Comparison of ENCODE assay signal across 27 cellular contexts in the genomic region with DNA sequence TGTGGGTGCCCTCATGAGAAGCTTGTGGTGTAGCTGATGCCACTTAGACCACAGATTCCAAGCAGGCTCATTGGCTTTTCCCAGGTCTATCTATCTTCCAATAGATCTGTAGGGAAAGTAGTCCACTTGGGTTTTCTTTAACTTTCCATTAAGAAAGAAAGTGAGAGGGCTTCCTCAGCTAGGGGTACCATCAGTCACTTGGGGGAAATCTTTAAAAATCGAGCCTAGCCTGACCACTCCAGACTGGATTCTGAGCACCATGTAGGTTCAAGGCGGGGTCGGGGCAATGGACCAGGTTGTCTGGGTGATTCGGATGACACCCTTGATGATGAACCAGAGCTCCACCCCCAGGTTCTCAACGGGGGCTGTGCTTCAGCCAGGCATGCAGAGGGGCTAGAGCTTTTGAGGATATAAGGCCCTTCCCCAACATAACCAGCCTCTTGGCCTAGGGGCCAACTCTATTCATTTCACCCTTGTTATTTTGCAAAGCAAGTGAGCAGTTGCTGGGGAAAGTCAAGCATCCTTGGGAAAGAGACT. TPM values are rescaled to one million over a fixed set of nuclear protein-coding genes. Genes with fewer than 3 reads are reported as not detected.
DNase-seq lines count a peak whose midpoint lies in the region; ATAC-seq and TF ChIP-seq lines count a peak whose summit lies in the region.
"Had no signal": no experiment of that assay in that cellular context is flagged by ENCODE, and none has a peak within 500 bp of the region (broad histone marks: within the 10 kb centered on the region; RNA-seq: fewer than 3 reads in every experiment).

No MANE protein-coding gene starts in this region.

- peaks cover 39% of the 10 kb centered on the region for H3K4me1 Mint-ChIP-seq in activated naive CD8-positive, alpha-beta T cell treated with anti-CD3 and anti-CD28 coated beads, Interleukin-2, amount 10 ng/mL, durations not matched to agents 7 days and 5 days
- H3K4me1 Mint-ChIP-seq in activated naive CD8-positive, alpha-beta T cell treated with anti-CD3 and anti-CD28 coated beads, Interleukin-2, amount 50 U/mL, for 24 hours: peaks cover 44% of the 10 kb centered on the region
- H3K4me1 Mint-ChIP-seq in memory B cell: peaks cover 18% of the 10 kb centered on the region

- no peaks in the 10 kb centered on the region for H3K9me3 Mint-ChIP-seq in activated naive CD8-positive, alpha-beta T cell treated with anti-CD3 and anti-CD28 coated beads, Interleukin-2, amount 10 ng/mL, durations not matched to agents 7 days and 5 days
- no peaks in the 10 kb centered on the region for H3K9me3 Mint-ChIP-seq in activated naive CD8-positive, alpha-beta T cell treated with anti-CD3 and anti-CD28 coated beads, Interleukin-2, amount 50 U/mL, for 24 hours
- H3K9me3 Mint-ChIP-seq in memory B cell: no peaks in the 10 kb centered on the region
- H3K9me3 Mint-ChIP-seq: activated naive CD4-positive, alpha-beta T cell treated with anti-CD3 and anti-CD28 coated beads for 36 hours; IgD-negative memory B cell had no signal

- H3K9me3 ChIP-seq in ascending aorta (no peaks in the 10 kb centered on the region), tibial nerve (no peaks in the 10 kb centered on the region), stomach (no peaks in the 10 kb centered on the region)
- H3K9me3 ChIP-seq: BE2C, Caco-2, ovary had no signal

- no peak for DNase-seq in activated naive CD8-positive, alpha-beta T cell treated with anti-CD3 and anti-CD28 coated beads, Interleukin-2, amount 10 ng/mL, durations not matched to agents 7 days and 5 days
- DNase-seq in activated naive CD8-positive, alpha-beta T cell treated with anti-CD3 and anti-CD28 coated beads, Interleukin-2, amount 50 U/mL, for 24 hours: no peak
- DNase-seq in ascending aorta (ENCODE audit: low spot score in 2 of 2): peak in 1 of 2 donors; percentile 63
- no peak for DNase-seq in memory B cell (ENCODE audit: low spot score in 2 of 2)
- DNase-seq in tibial nerve (ENCODE audit: low spot score in 2 of 2): peak in 1 of 2 donors; percentile 6
- no peak for DNase-seq in stomach
- no peak for DNase-seq in NCI-H2196 (lab: John Stamatoyannopoulos, UW; ENCODE audit: unreplicated experiment)
- DNase-seq: 8988T; activated CD4-positive, alpha-beta T cell treated with anti-CD3 and anti-CD28 coated beads for 1 hour; activated naive CD4-positive, alpha-beta T cell treated with anti-CD3 and anti-CD28 coated beads for 36 hours; activated T-cell treated with anti-CD3 and anti-CD28 coated beads, Interleukin-2, amount 50 U/mL, for 48 hours; BE2C; Caco-2; effector memory CD4-positive, alpha-beta T cell; kidney glomerular epithelial cell; NCI-H1105 treated with DMSO at 0.1 percent for 48 hours; NCI-H2081; NCI-H446; PC-3; SIG-M5; stimulated activated CD8-positive, alpha-beta memory T cell treated with anti-CD3 and anti-CD28 coated beads, Interleukin-4, amount 100 ng/mL, for 48 hours; substantia nigra; T-helper 1 cell had no signal

- H3K27ac ChIP-seq in ascending aorta (peak overlapping the region; percentile 77 to 87), tibial nerve (peak overlapping the region in 3 of 4 donors; percentile 21 to 82 (median 65)), stomach (no peak overlapping the region)

- H3K27me3 ChIP-seq in ascending aorta: no peaks in the 10 kb centered on the region
- H3K27me3 ChIP-seq in tibial nerve: no peaks in the 10 kb centered on the region
- H3K27me3 ChIP-seq in stomach: no peaks in the 10 kb centered on the region
- H3K27me3 ChIP-seq: BE2C, ovary had no signal

- no peak overlapping the region for H3K4me3 Mint-ChIP-seq in activated naive CD8-positive, alpha-beta T cell treated with anti-CD3 and anti-CD28 coated beads, Interleukin-2, amount 10 ng/mL, durations not matched to agents 7 days and 5 days
- no peak overlapping the region for H3K4me3 Mint-ChIP-seq in activated naive CD8-positive, alpha-beta T cell treated with anti-CD3 and anti-CD28 coated beads, Interleukin-2, amount 50 U/mL, for 24 hours
- no peak overlapping the region for H3K4me3 Mint-ChIP-seq in memory B cell
- H3K4me3 Mint-ChIP-seq: activated naive CD4-positive, alpha-beta T cell treated with anti-CD3 and anti-CD28 coated beads for 36 hours; IgD-negative memory B cell had no signal

- 81 to 90% methylated on average over 5 of the region's 5 CpGs for WGBS in tibial nerve, 2 donors
- WGBS in stomach, 5 donors: 84 to 97% (median 89%) methylated on average over 5 of the region's 5 CpGs

- POLR2A ChIA-PET in activated naive CD8-positive, alpha-beta T cell treated with anti-CD3 and anti-CD28 coated beads, Interleukin-2, amount 10 ng/mL, durations not matched to agents 7 days and 5 days (lab: Charles Lee): interaction anchor here (1.4 kb wide), 1 partner anchor 17 kb away, joined by 4 read pairs; no protein-coding TSS in a partner anchor

- no peak for ATAC-seq in activated naive CD8-positive, alpha-beta T cell treated with anti-CD3 and anti-CD28 coated beads, Interleukin-2, amount 10 ng/mL, durations not matched to agents 7 days and 5 days (ENCODE audit: low read depth)
- no peak for ATAC-seq in activated naive CD8-positive, alpha-beta T cell treated with anti-CD3 and anti-CD28 coated beads, Interleukin-2, amount 50 U/mL, for 24 hours
- ATAC-seq in memory B cell (ENCODE audit: low read depth) (no peak), HG02798 (IDR thresholded peaks at IDR 0.05; ENCODE audit: poor library complexity, unreplicated experiment) (no peak)
- ATAC-seq: PC-3, sciatic nerve had no signal

- no peak for TF ChIP-seq EP300 in tibial nerve (IDR thresholded peaks at IDR 0.05)
- no peak for TF ChIP-seq EP300 in stomach (IDR thresholded peaks at IDR 0.05)

- TF ChIP-seq CTCF in ascending aorta (IDR thresholded peaks at IDR 0.05) (no peak), tibial nerve (IDR thresholded peaks at IDR 0.05) (no peak), stomach (IDR thresholded peaks at IDR 0.05) (no peak)

- H3K27ac Mint-ChIP-seq in activated naive CD8-positive, alpha-beta T cell treated with anti-CD3 and anti-CD28 coated beads, Interleukin-2, amount 10 ng/mL, durations not matched to agents 7 days and 5 days: peak overlapping the region; percentile 34
- H3K27ac Mint-ChIP-seq in activated naive CD8-positive, alpha-beta T cell treated with anti-CD3 and anti-CD28 coated beads, Interleukin-2, amount 50 U/mL, for 24 hours: no peak overlapping the region
- peak overlapping the region; percentile 81 for H3K27ac Mint-ChIP-seq in memory B cell
- H3K27ac Mint-ChIP-seq: activated naive CD4-positive, alpha-beta T cell treated with anti-CD3 and anti-CD28 coated beads for 36 hours had no signal

- intact Hi-C loops in ascending aorta (cut with DNase I) (loop anchor here (1.0 kb wide), 1 partner anchor 18 kb away; no protein-coding TSS in a partner anchor), stomach (cut with DNase I; ENCODE audit: low total_unique reads) (loop anchor here (5.0 kb wide), 1 partner anchor 36 kb away; no protein-coding TSS in a partner anchor)

- peaks cover 25% of the 10 kb centered on the region for H3K36me3 Mint-ChIP-seq in activated naive CD8-positive, alpha-beta T cell treated with anti-CD3 and anti-CD28 coated beads, Interleukin-2, amount 10 ng/mL, durations not matched to agents 7 days and 5 days
- H3K36me3 Mint-ChIP-seq in activated naive CD8-positive, alpha-beta T cell treated with anti-CD3 and anti-CD28 coated beads, Interleukin-2, amount 50 U/mL, for 24 hours (ENCODE audit: low read depth): peaks cover 34% of the 10 kb centered on the region
- peaks cover 8% of the 10 kb centered on the region for H3K36me3 Mint-ChIP-seq in memory B cell
- H3K36me3 Mint-ChIP-seq: IgD-negative memory B cell had no signal

- H3K4me3 ChIP-seq in ascending aorta (no peak overlapping the region), tibial nerve (no peak overlapping the region), stomach (no peak overlapping the region)
- H3K4me3 ChIP-seq: ovary had no signal

- H3K27me3 Mint-ChIP-seq in activated naive CD8-positive, alpha-beta T cell treated with anti-CD3 and anti-CD28 coated beads, Interleukin-2, amount 10 ng/mL, durations not matched to agents 7 days and 5 days: no peaks in the 10 kb centered on the region
- H3K27me3 Mint-ChIP-seq in activated naive CD8-positive, alpha-beta T cell treated with anti-CD3 and anti-CD28 coated beads, Interleukin-2, amount 50 U/mL, for 24 hours: peaks cover 4% of the 10 kb centered on the region
- no peaks in the 10 kb centered on the region for H3K27me3 Mint-ChIP-seq in memory B cell
- H3K27me3 Mint-ChIP-seq: IgD-negative memory B cell had no signal

- peaks cover 29 to 46% of the 10 kb centered on the region in 2 donors for H3K36me3 ChIP-seq in ascending aorta
- H3K36me3 ChIP-seq in tibial nerve: peaks cover 0 to 50% (median 33%) of the 10 kb centered on the region in 3 donors
- H3K36me3 ChIP-seq in stomach: peaks cover 37 to 60% (median 52%) of the 10 kb centered on the region in 4 donors
- H3K36me3 ChIP-seq: BE2C, ovary had no signal

- H3K4me1 ChIP-seq in ascending aorta (peaks cover 0 to 24% of the 10 kb centered on the region in 2 donors), tibial nerve (peaks cover 0 to 62% (median 26%) of the 10 kb centered on the region in 4 donors), stomach (peaks cover 0 to 24% (median 13%) of the 10 kb centered on the region in 4 donors)
- H3K4me1 ChIP-seq: BE2C, Caco-2 had no signal

- TF ChIP-seq POLR2A in tibial nerve (IDR thresholded peaks at IDR 0.05) (no peak), stomach (IDR thresholded peaks at IDR 0.05) (no peak)

RNA-seq across cellular contexts. Expression of gene ITPRIP, which starts 27.0 kb away (rescaled TPM):
- 10 to 100 TPM; 24.7 to 25.4 TPM for total RNA-seq in activated naive CD8-positive, alpha-beta T cell treated with anti-CD3 and anti-CD28 coated beads, Interleukin-2, amount 10 ng/mL, durations not matched to agents 7 days and 5 days
- 51.0 TPM for total RNA-seq in ascending aorta
- 10 to 100 TPM; 22.6 to 58.2 (median 39.9) TPM for total RNA-seq in tibial nerve
- total RNA-seq in stomach: 10 to 100 TPM in 2 of 5 donors, 1 to 10 TPM in 3; 1.7 to 13.5 (median 9.2) TPM
- 10 to 100 TPM in 1 of 3 donors, 1 to 10 TPM in 2; 2.9 to 12.3 (median 4.6) TPM for polyA plus RNA-seq in stomach

RNA-seq across cellular contexts. Expression of gene GSTO2, which starts 42.3 kb away (rescaled TPM):
- total RNA-seq in activated naive CD8-positive, alpha-beta T cell treated with anti-CD3 and anti-CD28 coated beads, Interleukin-2, amount 10 ng/mL, durations not matched to agents 7 days and 5 days: 1 to 10 TPM; 1.4 TPM
- total RNA-seq in ascending aorta (not detected), tibial nerve (1 to 10 TPM in 2 of 4 donors, under 1 TPM in 2; 0.30 to 1.7 (median 1.0) TPM), stomach (10 to 100 TPM in 1 of 5 donors, 1 to 10 TPM in 2, under 1 TPM in 2; under 0.01 to 13.4 (median 5.7) TPM)
- polyA plus RNA-seq in stomach: 10 to 100 TPM; 22.1 to 26.6 (median 23.7) TPM

RNA-seq across cellular contexts. Expression of gene CFAP58, which starts 42.4 kb away (rescaled TPM):
- under 1 TPM; 0.28 to 0.34 TPM for total RNA-seq in activated naive CD8-positive, alpha-beta T cell treated with anti-CD3 and anti-CD28 coated beads, Interleukin-2, amount 10 ng/mL, durations not matched to agents 7 days and 5 days
- total RNA-seq in ascending aorta: not detected
- total RNA-seq in tibial nerve: under 1 TPM in 2 of 4 donors, not detected in 2; 0.20 to 0.21 TPM
- under 1 TPM in 2 of 5 donors, not detected in 3; 0.18 to 0.58 TPM for total RNA-seq in stomach
- under 1 TPM; 0.12 to 0.31 (median 0.20) TPM for polyA plus RNA-seq in stomach
- total RNA-seq: Caco-2 had no signal
- polyA plus RNA-seq: IgD-negative memory B cell had no signal

RNA-seq across cellular contexts. Expression of gene GSTO1, which starts 56.6 kb away (rescaled TPM):
- 10 to 100 TPM; 92.2 to 97.7 TPM for total RNA-seq in activated naive CD8-positive, alpha-beta T cell treated with anti-CD3 and anti-CD28 coated beads, Interleukin-2, amount 10 ng/mL, durations not matched to agents 7 days and 5 days
- total RNA-seq in ascending aorta (62.2 TPM), tibial nerve (10 to 100 TPM; 51.6 to 84.6 (median 68.1) TPM), stomach (10 to 100 TPM in 4 of 5 donors, 1 to 10 TPM in 1; 9.8 to 81.3 (median 40.8) TPM)
- 100 to 1,000 TPM; 123 to 192 (median 159) TPM for polyA plus RNA-seq in stomach

Comparison
In these comparisons a context has a peak if more than half of its experiments do, and no peak if none do; other contexts are left out.
1. H3K27ac ChIP-seq: peak in ascending aorta (2 of 2) and tibial nerve (3 of 4); none in stomach (0 of 5).